11 cellular contexts compared by ENCODE assay signal in genomic region chr17:48910370-48910769, GRCh38. TPM values are rescaled to one million over a fixed set of nuclear protein-coding genes. Genes with fewer than 3 reads are reported as not detected.
DNase-seq lines count a peak whose midpoint lies in the region; ATAC-seq and TF ChIP-seq lines count a peak whose summit lies in the region.
"Had no signal": no experiment of that assay in that cellular context is flagged by ENCODE, and none has a peak within 500 bp of the region (broad histone marks: within the 10 kb centered on the region; RNA-seq: fewer than 3 reads in every experiment).

No MANE protein-coding gene starts in this region.

- H3K36me3 ChIP-seq in BLaER1 (peaks cover 57% of the 10 kb centered on the region), mesodermal cell (ENCODE audit: control insufficient read depth, insufficient read depth, low read length) (peaks cover 56% of the 10 kb centered on the region), aorta (ENCODE audit: control insufficient read depth in 1 of 2, insufficient read depth in 2 of 2, low read length in 1 of 2) (no peaks in the 10 kb centered on the region)

- POLR2A ChIA-PET in MCF 10A (lab: Yijun Ruan, JAX), result interaction anchor here (0.6 to 5.1 kb wide), 3 partner anchors 17 to 281 kb away, joined by 3 to 155 read pairs (median 3); partner anchors contain the start of gene ATP5MC1

- H3K27me3 ChIP-seq in BLaER1, result no peaks in the 10 kb centered on the region
- H3K27me3 ChIP-seq in aorta (ENCODE audit: control insufficient read depth in 1 of 2, insufficient read depth in 2 of 2, low read length in 1 of 2), result no peaks in the 10 kb centered on the region

- H3K27ac Mint-ChIP-seq in IgD-negative memory B cell (peak overlapping the region in 2 of 3 donors; percentile 74 to 96), MCF 10A (ENCODE audit: low read depth, unreplicated experiment) (peak overlapping the region; percentile 95)

- H3K4me1 ChIP-seq in BLaER1 (peaks cover 33% of the 10 kb centered on the region), mesodermal cell (ENCODE audit: control insufficient read depth, insufficient read depth, low read length, poor library complexity, severe bottlenecking) (peaks cover 17% of the 10 kb centered on the region), aorta (ENCODE audit: control insufficient read depth in 1 of 2, insufficient read depth in 2 of 2, low read length in 2 of 2) (no peaks in the 10 kb centered on the region)

- H3K9me3 Mint-ChIP-seq in IgD-negative memory B cell (no peaks in the 10 kb centered on the region), MCF 10A (ENCODE audit: unreplicated experiment) (no peaks in the 10 kb centered on the region)

- peak overlapping the region; percentile 90 for H3K4me2 ChIP-seq in BLaER1

- CTCF ChIA-PET in MCF 10A (lab: Yijun Ruan, JAX), result interaction anchor here (1.0 to 1.1 kb wide), 2 partner anchors 34 to 122 kb away, joined by 3 to 5 read pairs; partner anchors contain the start of gene SNF8

- H3K9ac ChIP-seq in BLaER1, result no peak overlapping the region

- ATAC-seq in HG02840 (IDR thresholded peaks at IDR 0.05; ENCODE audit: low FRiP score, unreplicated experiment), result no peak
- no peak for ATAC-seq in aorta (ENCODE audit: low FRiP score)

- DNase-seq in MCF 10A (ENCODE audit: unreplicated experiment) (no peak), aorta (no peak), 8988T (no peak), D341Med (ENCODE audit: low spot score) (no peak)
- DNase-seq: GF-D8; NCI-H345; stimulated activated CD4-positive, alpha-beta T cell treated with anti-CD3 and anti-CD28 coated beads, Interleukin-1b, Interleukin-23, amount 100 ng/mL, for 48 hours had no signal

- peak overlapping the region; percentile 47 to 96 (median 78) for H3K4me3 Mint-ChIP-seq in IgD-negative memory B cell
- H3K4me3 Mint-ChIP-seq in MCF 10A (ENCODE audit: unreplicated experiment), result peak overlapping the region; percentile 93

- H3K4me1 Mint-ChIP-seq in IgD-negative memory B cell (peaks cover 51 to 54% (median 53%) of the 10 kb centered on the region in 3 donors), MCF 10A (ENCODE audit: insufficient read depth, unreplicated experiment) (peaks cover 43% of the 10 kb centered on the region)

- TF ChIP-seq CTCF in MCF 10A (IDR thresholded peaks at IDR 0.05; ENCODE audit: unreplicated experiment), result no peak

- H3K27me3 Mint-ChIP-seq in IgD-negative memory B cell, result no peaks in the 10 kb centered on the region
- no peaks in the 10 kb centered on the region for H3K27me3 Mint-ChIP-seq in MCF 10A (ENCODE audit: insufficient read depth, unreplicated experiment)

- BruUV-seq in MCF 10A (replicated peaks; lab: Mats Ljungman, UMichigan), result no TSS peak

- H3K4me3 ChIP-seq in BLaER1 (no peak overlapping the region), mesodermal cell (ENCODE audit: extremely low read depth, insufficient read depth, low read length, poor library complexity, severe bottlenecking) (peak overlapping the region; percentile 83), aorta (ENCODE audit: low read length in 2 of 2) (no peak overlapping the region)

- no peaks in the 10 kb centered on the region for H3K36me3 Mint-ChIP-seq in IgD-negative memory B cell
- H3K36me3 Mint-ChIP-seq in MCF 10A (ENCODE audit: insufficient read depth, unreplicated experiment), result peaks cover 57% of the 10 kb centered on the region

- H3K9me3 ChIP-seq in BLaER1, result no peaks in the 10 kb centered on the region
- H3K9me3 ChIP-seq in mesodermal cell (ENCODE audit: control insufficient read depth, low read length), result no peaks in the 10 kb centered on the region
- H3K9me3 ChIP-seq in aorta (ENCODE audit: control insufficient read depth, low read length), result no peaks in the 10 kb centered on the region

- WGBS in mesodermal cell (ENCODE audit: insufficient coverage in 2 of 2), 2 experiments, result 92 to 100% methylated on average over 1 to 2 of the region's 2 CpGs
- WGBS in aorta, 2 donors, result 57 to 68% methylated on average over 2 of the region's 2 CpGs

- H3K27ac ChIP-seq in BLaER1 (no peak overlapping the region), mesodermal cell (ENCODE audit: low read depth, low read length, severe bottlenecking) (no peak overlapping the region), aorta (ENCODE audit: low read depth in 1 of 2, low read length in 2 of 2) (no peak overlapping the region)

- H4K20me1 ChIP-seq in BLaER1, result peaks cover 64% of the 10 kb centered on the region

- intact Hi-C loops in MCF 10A (cut with micrococcal nuclease), result no loop called here
- intact Hi-C loops in aorta (cut with DNase I), result no loop called here

RNA-seq across cellular contexts. Expression of gene UBE2Z, which starts 2.2 kb away (rescaled TPM):
- 58.1 TPM for polyA plus RNA-seq in IgD-negative memory B cell
- 106 and 115 TPM in 2 replicates for total RNA-seq in MCF 10A (2022)
- 73.5 TPM for polyA plus RNA-seq in mesodermal cell (2013, experiment 1 of 2)
- polyA plus RNA-seq in mesodermal cell (2013, experiment 2 of 2), result 57.8 TPM
- 10 to 100 TPM; 67.6 to 84.0 TPM for total RNA-seq in aorta
- 10 to 100 TPM; 29.8 to 54.7 TPM for polyA plus RNA-seq in aorta

RNA-seq across cellular contexts. Expression of gene ATP5MC1, which starts 17.8 kb away (rescaled TPM):
- polyA plus RNA-seq in IgD-negative memory B cell (192 TPM), aorta (100 to 1,000 TPM; 133 to 250 TPM)
- total RNA-seq in MCF 10A (2022) (149 and 150 TPM in 2 replicates), aorta (10 to 100 TPM; 30.4 to 42.6 TPM)
- polyA plus RNA-seq in mesodermal cell (2013, experiment 1 of 2), result 104 TPM
- polyA plus RNA-seq in mesodermal cell (2013, experiment 2 of 2), result 88.2 TPM

RNA-seq across cellular contexts. Expression of gene SNF8, which starts 34.3 kb away (rescaled TPM):
- polyA plus RNA-seq in IgD-negative memory B cell (108 TPM), aorta (100 to 1,000 TPM; 148 to 217 TPM)
- total RNA-seq in MCF 10A (2022) (156 and 184 TPM in 2 replicates), aorta (10 to 100 TPM; 78.8 to 82.9 TPM)
- 163 TPM for polyA plus RNA-seq in mesodermal cell (2013, experiment 1 of 2)
- 133 TPM for polyA plus RNA-seq in mesodermal cell (2013, experiment 2 of 2)

RNA-seq across cellular contexts. Expression of gene GIP, which starts 58.0 kb away (rescaled TPM):
- polyA plus RNA-seq in IgD-negative memory B cell, result not detected
- total RNA-seq in MCF 10A (2022), result not detected in 2 replicates
- 0.77 TPM for polyA plus RNA-seq in mesodermal cell (2013, experiment 1 of 2)
- polyA plus RNA-seq in mesodermal cell (2013, experiment 2 of 2), result 1.3 TPM
- not detected for total RNA-seq in aorta
- polyA plus RNA-seq in aorta, result 1 to 10 TPM in 1 of 2 donors, not detected in 1; 3.3 TPM
